27 cellular contexts compared by ENCODE assay signal in the genomic region with DNA sequence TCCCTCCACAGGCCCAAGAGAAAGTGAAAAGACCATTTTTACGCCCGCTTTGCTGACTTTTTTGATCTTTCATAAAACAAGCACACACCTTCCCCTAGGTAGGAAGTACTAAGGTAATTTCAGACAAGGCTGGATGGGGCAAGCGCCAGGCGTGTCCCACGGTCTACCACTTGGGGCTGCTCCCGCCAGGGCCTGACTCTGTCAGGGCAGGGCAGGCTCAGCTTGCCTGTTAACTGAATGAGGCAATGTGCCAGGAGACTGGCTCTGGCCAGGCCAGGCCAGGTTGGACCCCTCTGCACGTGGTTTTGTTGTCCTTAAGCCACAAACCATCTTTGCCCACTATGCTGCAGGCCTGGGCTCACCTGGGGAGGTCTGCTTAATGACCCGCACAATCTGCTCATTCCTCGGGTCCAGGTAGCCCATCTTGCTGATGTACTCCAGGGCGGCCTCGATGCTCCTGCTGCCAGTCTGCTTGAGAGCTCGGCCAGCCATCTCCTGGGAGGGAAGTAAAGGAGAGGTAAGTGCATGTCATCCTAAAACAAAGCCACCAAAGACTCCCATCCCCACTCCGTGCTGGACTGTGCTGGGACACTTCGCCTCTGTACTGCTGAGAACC.
DNase-seq lines count a peak whose midpoint lies in the region; ATAC-seq and TF ChIP-seq lines count a peak whose summit lies in the region.
"Had no signal": no experiment of that assay in that cellular context is flagged by ENCODE, and none has a peak within 500 bp of the region (broad histone marks: within the 10 kb centered on the region; RNA-seq: fewer than 3 reads in every experiment).

No MANE protein-coding gene starts in this region.

- peaks cover 0 to 2% (median 0%) of the 10 kb centered on the region in 3 donors for H3K27me3 Mint-ChIP-seq in CD14-positive monocyte (ENCODE audit: low read depth in 3 of 3)
- no peaks in the 10 kb centered on the region for H3K27me3 Mint-ChIP-seq in nephron progenitor cell (ENCODE audit: low read depth, poor library complexity)
- H3K27me3 Mint-ChIP-seq in glutamatergic neuron (ENCODE audit: unreplicated experiment), result peaks cover 4% of the 10 kb centered on the region
- H3K27me3 Mint-ChIP-seq: activated B cell treated with CpG ODN at 0.5 μM for 24 hours had no signal

- H2AFZ ChIP-seq in HCT116 (ENCODE audit: low read depth, low read length, poor library complexity, severe bottlenecking), result no peak overlapping the region

- no peaks in the 10 kb centered on the region for H3K9me2 ChIP-seq in HCT116 (ENCODE audit: insufficient read depth)

- H3K4me1 ChIP-seq in HCT116 (ENCODE audit: control insufficient read depth in 1 of 2, insufficient read depth in 2 of 2, low read length in 2 of 2), result no peaks in the 10 kb centered on the region
- no peaks in the 10 kb centered on the region for H3K4me1 ChIP-seq in lower lobe of right lung
- H3K4me1 ChIP-seq: adrenal gland, body of pancreas had no signal

- H3K9me3 ChIP-seq in HCT116 (ENCODE audit: control insufficient read depth in 1 of 2, insufficient read depth in 1 of 2, low read depth in 1 of 2, low read length in 2 of 2) (no peaks in the 10 kb centered on the region), lower lobe of right lung (no peaks in the 10 kb centered on the region)
- H3K9me3 ChIP-seq: adrenal gland, body of pancreas, heart right ventricle, psoas muscle, thyroid gland had no signal

- no peaks in the 10 kb centered on the region for H4K20me1 ChIP-seq in HCT116 (ENCODE audit: insufficient read depth)

- H3K27ac ChIP-seq in HCT116 (ENCODE audit: low read depth, low read length), result no peak overlapping the region
- H3K27ac ChIP-seq in coronary artery, result no peak overlapping the region
- H3K27ac ChIP-seq in lower lobe of right lung, result no peak overlapping the region
- H3K27ac ChIP-seq: adrenal gland, body of pancreas, epithelial cell of prostate had no signal

- H3K4me3 Mint-ChIP-seq in CD14-positive monocyte (no peak overlapping the region), nephron progenitor cell (peak overlapping the region; percentile 13), glutamatergic neuron (ENCODE audit: unreplicated experiment) (no peak overlapping the region)
- H3K4me3 Mint-ChIP-seq: activated B cell treated with CpG ODN at 0.5 μM for 24 hours; activated T-cell treated with anti-CD3 and anti-CD28 coated beads, Interleukin-2, amount 50 U/mL, for 72 hours; stimulated activated naive CD8-positive, alpha-beta T cell treated with anti-CD3 and anti-CD28 coated beads, Interleukin-15, amount 100 ng/mL, for 72 hours had no signal

- no peak for TF ChIP-seq POLR2A in HCT116 (IDR thresholded peaks at IDR 0.05; ENCODE audit: borderline replicate concordance, extremely low read depth, insufficient read depth, insufficient read length)

- CTCF ChIA-PET in HCT116 (lab: Charles Lee), result no interaction called here

- RAD21 ChIA-PET in HCT116 (lab: Charles Lee; ENCODE audit: low non-redundant PET in 1 of 2, low total read pairs in 2 of 2, uncharacterized antibody in 2 of 2, unreplicated experiment in 2 of 2), result no interaction called here

- ATAC-seq in HCT116 (peak; percentile 63; the same call in 1 of the 2 replicates), lower lobe of right lung (no peak)
- no peak for ATAC-seq in activated naive CD4-positive, alpha-beta T cell treated with anti-CD3 and anti-CD28 coated beads, Interleukin-2, amount 50 U/mL, for 72 hours
- ATAC-seq: activated T-cell treated with anti-CD3 and anti-CD28 coated beads, Interleukin-2, amount 50 U/mL, for 72 hours; body of pancreas; psoas muscle; stimulated activated naive CD8-positive, alpha-beta T cell treated with anti-CD3 and anti-CD28 coated beads, Interleukin-15, amount 100 ng/mL, for 72 hours had no signal

- intact Hi-C loops in CD14-positive monocyte (cut with micrococcal nuclease) (no loop called here), HCT116 (cut with micrococcal nuclease) (no loop called here), lower lobe of right lung (cut with DNase I) (no loop called here)

- TF ChIP-seq CTCF in CD14-positive monocyte (IDR thresholded peaks at IDR 0.05) (peak; percentile 7), HCT116 (IDR thresholded peaks at IDR 0.05 in 2 of 3, conservative IDR thresholded peaks at IDR 0.05 in 1 of 3; ENCODE audit: borderline replicate concordance in 1 of 3, insufficient read depth in 1 of 3, low read depth in 2 of 3, low read length in 2 of 3) (no peak), coronary artery (IDR thresholded peaks at IDR 0.05) (no peak), nephron progenitor cell (IDR thresholded peaks at IDR 0.05) (no peak), glutamatergic neuron (IDR thresholded peaks at IDR 0.05; ENCODE audit: partially characterized antibody, unreplicated experiment) (no peak), lower lobe of right lung (IDR thresholded peaks at IDR 0.05) (no peak)

- H3K4me3 ChIP-seq in HCT116 (replicated peaks in 1 of 2; ENCODE audit: low read depth in 1 of 2, low read length in 2 of 2) (no peak overlapping the region), coronary artery (no peak overlapping the region), lower lobe of right lung (no peak overlapping the region)
- H3K4me3 ChIP-seq: adrenal gland; BLaER1 treated with 17β-estradiol and CSF1 and Interleukin-3, amounts not matched to agents 10 nM and 100 nM; body of pancreas; heart right ventricle; psoas muscle; thyroid gland had no signal

- H3K36me3 Mint-ChIP-seq in CD14-positive monocyte (peaks cover 57 to 75% of the 10 kb centered on the region in 2 donors), nephron progenitor cell (ENCODE audit: low read depth) (peaks cover 52% of the 10 kb centered on the region), glutamatergic neuron (ENCODE audit: unreplicated experiment) (no peaks in the 10 kb centered on the region)
- no peaks in the 10 kb centered on the region for H3K36me3 Mint-ChIP-seq in activated naive CD4-positive, alpha-beta T cell treated with anti-CD3 and anti-CD28 coated beads, Interleukin-2, amount 50 U/mL, for 72 hours

- TF ChIP-seq RAD21 in HCT116 (IDR thresholded peaks at IDR 0.05; ENCODE audit: low read depth), result no peak

- DNase-seq in CD14-positive monocyte (ENCODE audit: low spot score) (no peak), HCT116 (ENCODE audit: low read depth, low spot score) (no peak), coronary artery (ENCODE audit: low spot score) (peak; percentile 66), nephron progenitor cell (no peak), glutamatergic neuron (no peak), lower lobe of right lung (no peak)
- no peak for DNase-seq in activated naive CD4-positive, alpha-beta T cell treated with anti-CD3 and anti-CD28 coated beads, Interleukin-2, amount 50 U/mL, for 72 hours (ENCODE audit: low spot score in 2 of 2)
- DNase-seq: activated B cell treated with CpG ODN at 0.5 μM for 24 hours; activated CD4-positive, alpha-beta T cell treated with anti-CD3 and anti-CD28 coated beads, Interleukin-2, amount 50 U/mL, for 4 hours; activated naive CD4-positive, alpha-beta T cell treated with Interleukin-2 at 50 U/mL for 16 hours; activated T-cell treated with anti-CD3 and anti-CD28 coated beads, Interleukin-2, amount 50 U/mL, for 72 hours; body of pancreas; cerebellar nuclear complex; COR-L47; DMS79; GF-D8; heart right ventricle; NCI-H1048; NCI-H187 treated with DMSO at 0.1 percent for 48 hours; NCI-H524 treated with DMSO at 0.1 percent for 48 hours; SHP77 treated with DMSO at 0.1 percent for 48 hours; stimulated activated naive CD8-positive, alpha-beta T cell treated with anti-CD3 and anti-CD28 coated beads, Interleukin-15, amount 100 ng/mL, for 72 hours; thyroid gland had no signal

- H3K9ac ChIP-seq in HCT116 (ENCODE audit: low read length), result no peak overlapping the region

- peaks cover 17% of the 10 kb centered on the region for H3K4me1 Mint-ChIP-seq in CD14-positive monocyte
- peaks cover 35% of the 10 kb centered on the region for H3K4me1 Mint-ChIP-seq in nephron progenitor cell
- H3K4me1 Mint-ChIP-seq in glutamatergic neuron (ENCODE audit: low read depth, unreplicated experiment), result peaks cover 4% of the 10 kb centered on the region
- H3K4me1 Mint-ChIP-seq: activated B cell treated with CpG ODN at 0.5 μM for 24 hours; stimulated activated naive CD8-positive, alpha-beta T cell treated with anti-CD3 and anti-CD28 coated beads, Interleukin-15, amount 100 ng/mL, for 72 hours had no signal

- H3K9me3 Mint-ChIP-seq in CD14-positive monocyte, result peaks cover 0 to 8% (median 4%) of the 10 kb centered on the region in 7 donors
- no peaks in the 10 kb centered on the region for H3K9me3 Mint-ChIP-seq in nephron progenitor cell
- H3K9me3 Mint-ChIP-seq in glutamatergic neuron (ENCODE audit: unreplicated experiment), result peaks cover 5% of the 10 kb centered on the region
- H3K9me3 Mint-ChIP-seq in activated naive CD4-positive, alpha-beta T cell treated with anti-CD3 and anti-CD28 coated beads, Interleukin-2, amount 50 U/mL, for 72 hours, result no peaks in the 10 kb centered on the region
- H3K9me3 Mint-ChIP-seq: activated B cell treated with CpG ODN at 0.5 μM for 24 hours; activated T-cell treated with anti-CD3 and anti-CD28 coated beads, Interleukin-2, amount 50 U/mL, for 72 hours; stimulated activated naive CD8-positive, alpha-beta T cell treated with anti-CD3 and anti-CD28 coated beads, Interleukin-15, amount 100 ng/mL, for 72 hours had no signal

- H3K4me2 ChIP-seq in HCT116 (ENCODE audit: low read length), result no peak overlapping the region

- H3K27me3 ChIP-seq in HCT116 (ENCODE audit: insufficient read depth, low read length) (no peaks in the 10 kb centered on the region), lower lobe of right lung (ENCODE audit: low read depth) (no peaks in the 10 kb centered on the region)
- H3K27me3 ChIP-seq: adrenal gland; BLaER1 treated with 17β-estradiol and CSF1 and Interleukin-3, amounts not matched to agents 10 nM and 100 nM; body of pancreas; heart right ventricle; thyroid gland had no signal

- H3K79me2 ChIP-seq in HCT116 (ENCODE audit: insufficient read depth, low read length), result peaks cover 29% of the 10 kb centered on the region

- H3K36me3 ChIP-seq in HCT116 (ENCODE audit: control insufficient read depth in 1 of 2, insufficient read depth in 2 of 2, low read length in 2 of 2) (peaks cover 6 to 18% of the 10 kb centered on the region in 2 experiments; a peak in 3 of 4 replicates), lower lobe of right lung (peaks cover 64% of the 10 kb centered on the region)

- POLR2A ChIA-PET in HCT116 (lab: Charles Lee), result no interaction called here

- H3K27ac Mint-ChIP-seq in CD14-positive monocyte, result peak overlapping the region in 2 of 7 donors; percentile 19 to 72
- H3K27ac Mint-ChIP-seq in nephron progenitor cell, result peak overlapping the region; percentile 18
- no peak overlapping the region for H3K27ac Mint-ChIP-seq in glutamatergic neuron (ENCODE audit: unreplicated experiment)
- peak overlapping the region in 1 of 2 donors; percentile 28 for H3K27ac Mint-ChIP-seq in activated naive CD4-positive, alpha-beta T cell treated with anti-CD3 and anti-CD28 coated beads, Interleukin-2, amount 50 U/mL, for 72 hours
- H3K27ac Mint-ChIP-seq: activated B cell treated with CpG ODN at 0.5 μM for 24 hours had no signal

- BruUV-seq in HCT116 (replicated peaks; lab: Mats Ljungman, UMichigan), result no TSS peak

TF ChIP-seq in HCT116, 20 proteins besides CTCF, POLR2A, EP300 and RAD21 (continues in another document):
- TF ChIP-seq TCF7L2 (IDR thresholded peaks at IDR 0.05; ENCODE audit: borderline replicate concordance, extremely low read depth, insufficient read depth, insufficient read length) (no peak), SRF (IDR thresholded peaks at IDR 0.05; ENCODE audit: low read depth) (no peak)
